32 cellular contexts compared by ENCODE assay signal in genomic region chr2:1997976-1998375, GRCh38.
"Had no signal": no experiment of that assay in that cellular context is flagged by ENCODE, and none has a peak within 500 bp of the region (broad histone marks: within the 10 kb centered on the region; RNA-seq: fewer than 3 reads in every experiment).

No MANE protein-coding gene starts in this region.

- H3K9me3 ChIP-seq: ascending aorta, SJSA1, SK-N-SH had no signal

- H3K9ac ChIP-seq: SK-N-SH had no signal

- H3K4me1 ChIP-seq: ascending aorta had no signal

- H3K4me3 ChIP-seq: ascending aorta, cardiac muscle cell, SJSA1 had no signal

- ATAC-seq: activated CD8-positive, alpha-beta memory T cell treated with anti-CD3 and anti-CD28 coated beads, Interleukin-2, amount 10 ng/mL, durations not matched to agents 7 days and 5 days had no signal

- H3K27ac Mint-ChIP-seq: activated B cell treated with CpG ODN at 0.5 μM for 24 hours; activated CD4-positive, alpha-beta memory T cell treated with anti-CD3 and anti-CD28 coated beads for 36 hours; activated CD8-positive, alpha-beta memory T cell treated with anti-CD3 and anti-CD28 coated beads, Interleukin-2, amount 10 ng/mL, durations not matched to agents 7 days and 5 days; activated naive CD4-positive, alpha-beta T cell treated with anti-CD3 and anti-CD28 coated beads, Interleukin-2, amount 10 ng/mL, durations not matched to agents 7 days and 5 days; activated naive CD8-positive, alpha-beta T cell treated with anti-CD3 and anti-CD28 coated beads for 36 hours; T-helper 1 cell treated with Interleukin-12 subunit alpha and Interleukin-12 subunit beta and Interleukin-4 antibody, amounts not matched to agents 30 μg/mL and 1 μg/mL, for 36 hours; T-helper 2 cell treated with Interferon-gamma antibody and Interleukin-4, amounts not matched to agents 5 μg/mL and 100 μg/mL, for 36 hours had no signal

- DNase-seq: activated B cell treated with CpG ODN at 0.5 μM for 24 hours; activated CD4-positive, alpha-beta memory T cell treated with anti-CD3 and anti-CD28 coated beads for 36 hours; activated CD4-positive, alpha-beta T cell treated with anti-CD3 and anti-CD28 coated beads for 4 hours; activated CD4-positive, alpha-beta T cell treated with anti-CD3 and anti-CD28 coated beads, Interleukin-2, amount 50 U/mL, for 1 hour; activated CD4-positive, CD25-positive, alpha-beta regulatory T cell treated with anti-CD3 and anti-CD28 coated beads, Interleukin-2, amount 50 U/mL, for 72 hours; activated CD8-positive, alpha-beta memory T cell treated with anti-CD3 and anti-CD28 coated beads for 24 hours; activated CD8-positive, alpha-beta memory T cell treated with anti-CD3 and anti-CD28 coated beads, Interleukin-2, amount 10 ng/mL, durations not matched to agents 7 days and 5 days; activated CD8-positive, alpha-beta memory T cell treated with anti-CD3 and anti-CD28 coated beads, Interleukin-2, amount 50 U/mL, for 48 hours; activated effector memory CD4-positive, alpha-beta T cell treated with Interleukin-2 at 50 U/mL for 16 hours; activated naive CD4-positive, alpha-beta T cell treated with anti-CD3 and anti-CD28 coated beads, Interleukin-2, amount 10 ng/mL, durations not matched to agents 7 days and 5 days; activated naive CD8-positive, alpha-beta T cell treated with anti-CD3 and anti-CD28 coated beads for 36 hours; activated T-cell treated with anti-CD3 and anti-CD28 coated beads, Interleukin-2, amount 50 U/mL, for 48 hours; amniotic stem cell; Karpas-422; KBM-7; NCI-H1105; NCI-H1436; NCI-H1694; NCI-H1930; NCI-H2081 treated with DMSO at 0.1 percent for 48 hours; NCI-H226; NCI-H446 treated with DMSO at 0.1 percent for 48 hours; NCI-H524; NCI-H69; SHP77 treated with DMSO at 0.1 percent for 48 hours; SK-N-SH had no signal

- H3K4me3 Mint-ChIP-seq: activated B cell treated with CpG ODN at 0.5 μM for 24 hours; activated CD4-positive, alpha-beta memory T cell treated with anti-CD3 and anti-CD28 coated beads for 36 hours; activated CD8-positive, alpha-beta memory T cell treated with anti-CD3 and anti-CD28 coated beads, Interleukin-2, amount 10 ng/mL, durations not matched to agents 7 days and 5 days; activated naive CD4-positive, alpha-beta T cell treated with anti-CD3 and anti-CD28 coated beads, Interleukin-2, amount 10 ng/mL, durations not matched to agents 7 days and 5 days; activated naive CD8-positive, alpha-beta T cell treated with anti-CD3 and anti-CD28 coated beads for 36 hours; T-helper 1 cell treated with Interleukin-12 subunit alpha and Interleukin-12 subunit beta and Interleukin-4 antibody, amounts not matched to agents 30 μg/mL and 1 μg/mL, for 36 hours; T-helper 2 cell treated with Interferon-gamma antibody and Interleukin-4, amounts not matched to agents 5 μg/mL and 100 μg/mL, for 36 hours had no signal

- H3K4me2 ChIP-seq: SK-N-SH had no signal

- H3K27ac ChIP-seq: ascending aorta, cardiac muscle cell, SJSA1, VCaP had no signal

- H3K4me1 Mint-ChIP-seq: activated B cell treated with CpG ODN at 0.5 μM for 24 hours had no signal

- H3K36me3 Mint-ChIP-seq: activated CD4-positive, alpha-beta memory T cell treated with anti-CD3 and anti-CD28 coated beads for 36 hours; activated CD8-positive, alpha-beta memory T cell treated with anti-CD3 and anti-CD28 coated beads, Interleukin-2, amount 10 ng/mL, durations not matched to agents 7 days and 5 days; activated naive CD4-positive, alpha-beta T cell treated with anti-CD3 and anti-CD28 coated beads, Interleukin-2, amount 10 ng/mL, durations not matched to agents 7 days and 5 days had no signal

- H3K27me3 ChIP-seq: ascending aorta, cardiac muscle cell, SJSA1 had no signal

- H3K9me3 Mint-ChIP-seq: activated B cell treated with CpG ODN at 0.5 μM for 24 hours; activated CD4-positive, alpha-beta memory T cell treated with anti-CD3 and anti-CD28 coated beads for 36 hours had no signal

- H3K36me3 ChIP-seq: ascending aorta, cardiac muscle cell, SJSA1 had no signal
